ENCODE assay signal across 9 cellular contexts in the genomic region with DNA sequence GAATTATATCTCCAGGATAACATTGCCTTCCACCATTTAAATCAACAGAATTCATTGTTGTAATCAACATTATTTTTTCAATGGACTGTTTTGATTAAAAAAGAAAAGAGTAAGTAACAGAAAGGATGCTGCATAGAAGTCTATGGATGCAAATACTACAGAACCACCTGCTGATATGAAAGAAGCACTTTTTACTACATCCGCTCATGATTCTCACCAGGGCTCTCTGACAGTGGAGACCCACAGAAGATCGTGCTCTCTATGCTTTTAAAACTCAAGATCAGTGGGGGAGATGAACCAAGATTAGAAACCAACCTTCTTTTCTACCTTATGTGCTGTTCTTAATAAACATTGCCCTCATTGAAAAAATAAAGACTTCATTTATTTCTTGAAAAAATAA.
"Had no signal": no experiment of that assay in that cellular context is flagged by ENCODE, and none has a peak within 500 bp of the region (broad histone marks: within the 10 kb centered on the region; RNA-seq: fewer than 3 reads in every experiment).

No MANE protein-coding gene starts in this region.

- H3K4me2 ChIP-seq: GM23338 had no signal

- DNase-seq: H9, HCEC 1CT, IMR-90, KG1 had no signal

- FAIRE-seq: H1, H54, HTR-8/SVneo, K562 had no signal

- H3K4me3 Mint-ChIP-seq: GM23338, H9 had no signal

- H2AFZ ChIP-seq: GM23338 had no signal

- H3K27ac Mint-ChIP-seq: GM23338 had no signal

- H3K9me3 Mint-ChIP-seq: GM23338, H9 had no signal

- H3K4me3 ChIP-seq: GM23338, K562 had no signal

- ATAC-seq: GM23338, K562 had no signal
